ENCODE assay signal across 1 cellular context in genomic region chr2:44651974-44652373, GRCh38.
TF ChIP-seq lines count a peak whose summit lies in the region.

No MANE protein-coding gene starts in this region.

TF ChIP-seq in HepG2, 621 proteins besides CTCF, POLR2A, EP300 and RAD21 (continued from another document):
- TF ChIP-seq LRRFIP1 (CRISPR knock-in tag; conservative IDR thresholded peaks at IDR 0.05) (no peak), DDIT3 (CRISPR knock-in tag; IDR thresholded peaks at IDR 0.05) (no peak), TBL1XR1 (IDR thresholded peaks at IDR 0.05; ENCODE audit: borderline replicate concordance, low read length, partially characterized antibody) (no peak), ZBTB34 (CRISPR knock-in tag; IDR thresholded peaks at IDR 0.05) (no peak)
TF ChIP-seq in HepG2: peak in this region for 0.
